ENCODE assay signal across 26 cellular contexts in the genomic region with DNA sequence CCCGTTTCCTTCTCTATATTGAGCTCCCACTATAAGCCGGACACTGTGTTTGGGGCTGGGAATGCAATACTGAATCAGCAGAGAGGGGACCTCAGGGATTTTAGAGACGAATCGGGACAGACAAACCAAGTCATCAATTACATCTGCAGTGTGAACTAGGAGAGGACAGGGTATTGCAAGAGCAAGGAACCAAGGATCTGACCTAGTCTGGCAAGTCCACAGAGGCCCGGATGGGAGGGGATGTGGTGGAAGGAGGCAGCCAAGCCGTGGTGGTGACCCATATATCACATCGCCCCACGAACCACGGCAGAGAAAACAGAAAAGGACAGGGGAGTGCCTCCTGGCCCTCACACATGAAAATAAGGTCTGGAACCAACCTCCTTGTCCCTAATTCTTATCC. TPM values are rescaled to one million over a fixed set of nuclear protein-coding genes. Genes with fewer than 3 reads are reported as not detected.
A peak's percentile ranks its signal among the peaks of the same experiment; 100 is the strongest.
DNase-seq lines count a peak whose midpoint lies in the region; ATAC-seq, FAIRE-seq and TF ChIP-seq lines count a peak whose summit lies in the region.
"Had no signal": no experiment of that assay in that cellular context is flagged by ENCODE, and none has a peak within 500 bp of the region (broad histone marks: within the 10 kb centered on the region; RNA-seq: fewer than 3 reads in every experiment).

No MANE protein-coding gene starts in this region.

- H3K9me2 ChIP-seq in SK-N-SH: no peaks in the 10 kb centered on the region

- peak; percentile 30 for DNase-seq in SK-N-SH
- DNase-seq in H1 (ENCODE audit: low read depth in 1 of 2, low spot score in 2 of 2): no peak
- peak; percentile 65 for DNase-seq in mesenteric fat pad (ENCODE audit: low spot score)
- no peak for DNase-seq in naive thymus-derived CD4-positive, alpha-beta T cell
- no peak for DNase-seq in activated T-helper 1 cell treated with anti-CD3 and anti-CD28 coated beads, Interleukin-12 subunit alpha, Interleukin-12 subunit beta, Interleukin-2, Interleukin-4 antibody, amounts not matched to agents 30 ng/mL and 10 ng/mL and 1 ng/mL, durations not matched to agents 14 hours and 24 hours and 36 hours (ENCODE audit: low spot score)
- no peak for DNase-seq in activated T-cell treated with anti-CD3 and anti-CD28 coated beads for 4 hours
- DNase-seq: activated naive CD8-positive, alpha-beta T cell treated with anti-CD3 and anti-CD28 coated beads, Interleukin-2, amount 10 ng/mL, durations not matched to agents 7 days and 5 days; AML-193; COR-L47; effector memory CD4-positive, alpha-beta T cell; HCEC 1CT; kidney glomerular epithelial cell; NCI-H1694; NCI-H2171; NCI-H524; stimulated activated CD4-positive, alpha-beta T cell treated with anti-CD3 and anti-CD28 coated beads, Interleukin-1b, Interleukin-23, amount 100 ng/mL, for 48 hours; testis had no signal

- H3K4me1 Mint-ChIP-seq in naive thymus-derived CD4-positive, alpha-beta T cell: no peaks in the 10 kb centered on the region
- H3K4me1 Mint-ChIP-seq in activated T-helper 1 cell treated with anti-CD3 and anti-CD28 coated beads, Interleukin-12 subunit alpha, Interleukin-12 subunit beta, Interleukin-2, Interleukin-4 antibody, amounts not matched to agents 30 ng/mL and 10 ng/mL and 1 ng/mL, durations not matched to agents 14 hours and 24 hours and 36 hours (ENCODE audit: low read depth): no peaks in the 10 kb centered on the region
- H3K4me1 Mint-ChIP-seq: stimulated activated memory B cell treated with anti-CD40 and anti-IgM and Interleukin-4, amounts not matched to agents 10 μg/mL and 1 μg/mL and 100 μg/mL, for 72 hours had no signal

- H3K27ac Mint-ChIP-seq in naive thymus-derived CD4-positive, alpha-beta T cell: no peak overlapping the region
- H3K27ac Mint-ChIP-seq in activated T-helper 1 cell treated with anti-CD3 and anti-CD28 coated beads, Interleukin-12 subunit alpha, Interleukin-12 subunit beta, Interleukin-2, Interleukin-4 antibody, amounts not matched to agents 30 ng/mL and 10 ng/mL and 1 ng/mL, durations not matched to agents 14 hours and 24 hours and 36 hours: no peak overlapping the region
- H3K27ac Mint-ChIP-seq: activated naive CD8-positive, alpha-beta T cell treated with anti-CD3 and anti-CD28 coated beads, Interleukin-2, amount 10 ng/mL, durations not matched to agents 7 days and 5 days; mesothelial cell of epicardium; natural killer cell treated with Interleukin-12 subunit alpha and Interleukin-12 subunit beta and Interleukin-15 and Interleukin-18, amount 100 ng/mL, for 72 hours; stimulated activated memory B cell treated with anti-CD40 and anti-IgM and Interleukin-4, amounts not matched to agents 10 μg/mL and 1 μg/mL and 100 μg/mL, for 72 hours had no signal

- H3K79me2 ChIP-seq in SK-N-SH (ENCODE audit: insufficient read depth) (no peaks in the 10 kb centered on the region), H1 (ENCODE audit: control insufficient read depth in 1 of 2, insufficient read depth in 2 of 2, low read length in 2 of 2) (no peaks in the 10 kb centered on the region)

- H3K36me3 ChIP-seq in SK-N-SH (replicated peaks in 1 of 2; ENCODE audit: control insufficient read depth in 1 of 2, insufficient read depth in 2 of 2, low read length in 1 of 2) (no peaks in the 10 kb centered on the region), H1 (ENCODE audit: control insufficient read depth in 2 of 4, insufficient read depth in 4 of 4, low read length in 3 of 4) (no peaks in the 10 kb centered on the region)
- no peaks in the 10 kb centered on the region for H3K36me3 ChIP-seq in naive thymus-derived CD4-positive, alpha-beta T cell (ENCODE audit: control insufficient read depth in 2 of 3, insufficient read depth in 3 of 3, low read length in 3 of 3)
- H3K36me3 ChIP-seq: esophagus muscularis mucosa had no signal

- H3K4me2 ChIP-seq in SK-N-SH (no peak overlapping the region), H1 (ENCODE audit: insufficient read depth in 1 of 2, low read depth in 2 of 2, low read length in 2 of 2) (no peak overlapping the region)

- H3K23me2 ChIP-seq in H1 (ENCODE audit: low read depth, low read length): no peaks in the 10 kb centered on the region

- H2AK5ac ChIP-seq in H1 (ENCODE audit: low read depth, low read length): no peak overlapping the region

- H3K9me3 ChIP-seq in SK-N-SH (no peaks in the 10 kb centered on the region), H1 (ENCODE audit: insufficient read depth in 2 of 2, low read depth in 1 of 2, low read length in 1 of 2) (no peaks in the 10 kb centered on the region)
- H3K9me3 ChIP-seq in naive thymus-derived CD4-positive, alpha-beta T cell (ENCODE audit: control insufficient read depth in 2 of 3, low read length in 3 of 3): no peaks in the 10 kb centered on the region
- H3K9me3 ChIP-seq: esophagus muscularis mucosa, testis had no signal

- POLR2A ChIA-PET in SK-N-SH (lab: Yijun Ruan, JAX): interaction anchor here (0.8 kb wide), 1 partner anchor 32 kb away, joined by 3 read pairs; no protein-coding TSS in a partner anchor
- POLR2A ChIA-PET in H1 (lab: Charles Lee; ENCODE audit: partially characterized antibody): interaction anchor here (0.9 kb wide), 1 partner anchor 140 kb away, joined by 3 read pairs; no protein-coding TSS in a partner anchor
- POLR2A ChIA-PET in naive thymus-derived CD4-positive, alpha-beta T cell (lab: Charles Lee): no interaction called here

- TF ChIP-seq CTCF in SK-N-SH (IDR thresholded peaks at IDR 0.05): no peak
- no peak for TF ChIP-seq CTCF in H1 (IDR thresholded peaks at IDR 0.05; ENCODE audit: control extremely low read depth in 1 of 3, insufficient read depth in 1 of 3, low read depth in 1 of 3, low read length in 3 of 3)

- no peaks in the 10 kb centered on the region for H3K79me1 ChIP-seq in H1 (ENCODE audit: low read depth, low read length)

- H3K56ac ChIP-seq in H1 (replicated peaks; ENCODE audit: insufficient read length, low read depth, low read length): no peak overlapping the region

- TF ChIP-seq POLR2A in H1 (IDR thresholded peaks at IDR 0.05; ENCODE audit: control extremely low read depth in 1 of 2, low read depth in 2 of 2, low read length in 2 of 2): no peak

- no peak overlapping the region for H2BK120ac ChIP-seq in H1 (replicated peaks; ENCODE audit: low read depth, low read length)

- no peak overlapping the region for H3K14ac ChIP-seq in H1 (ENCODE audit: insufficient read length)

- H4K8ac ChIP-seq in H1 (ENCODE audit: extremely low read depth, insufficient read depth, low read length): no peak overlapping the region

- no peak overlapping the region for H3K4me3 Mint-ChIP-seq in naive thymus-derived CD4-positive, alpha-beta T cell
- H3K4me3 Mint-ChIP-seq in activated T-helper 1 cell treated with anti-CD3 and anti-CD28 coated beads, Interleukin-12 subunit alpha, Interleukin-12 subunit beta, Interleukin-2, Interleukin-4 antibody, amounts not matched to agents 30 ng/mL and 10 ng/mL and 1 ng/mL, durations not matched to agents 14 hours and 24 hours and 36 hours: no peak overlapping the region
- H3K4me3 Mint-ChIP-seq: activated naive CD8-positive, alpha-beta T cell treated with anti-CD3 and anti-CD28 coated beads, Interleukin-2, amount 10 ng/mL, durations not matched to agents 7 days and 5 days; mesothelial cell of epicardium; natural killer cell treated with Interleukin-12 subunit alpha and Interleukin-12 subunit beta and Interleukin-15 and Interleukin-18, amount 100 ng/mL, for 72 hours; stimulated activated memory B cell treated with anti-CD40 and anti-IgM and Interleukin-4, amounts not matched to agents 10 μg/mL and 1 μg/mL and 100 μg/mL, for 72 hours had no signal

- TF ChIP-seq EP300 in SK-N-SH (IDR thresholded peaks at IDR 0.05; ENCODE audit: borderline replicate concordance in 1 of 2, low read depth in 1 of 2, low read length in 1 of 2) (no peak), H1 (IDR thresholded peaks at IDR 0.05; ENCODE audit: borderline replicate concordance in 1 of 2, low read depth in 2 of 2, low read length in 2 of 2) (no peak)

- H3K18ac ChIP-seq in H1 (ENCODE audit: extremely low read depth, low read length): peak overlapping the region; percentile 38

- no peak for TF ChIP-seq RAD21 in SK-N-SH (IDR thresholded peaks at IDR 0.05; ENCODE audit: low read length)
- no peak for TF ChIP-seq RAD21 in H1 (IDR thresholded peaks at IDR 0.05 in 1 of 2, conservative IDR thresholded peaks at IDR 0.05 in 1 of 2; ENCODE audit: low read depth in 2 of 2, low read length in 2 of 2)

- no peak overlapping the region for H2BK15ac ChIP-seq in H1 (ENCODE audit: low read length)

- H4K5ac ChIP-seq in H1 (ENCODE audit: insufficient read length, low read depth, low read length): no peak overlapping the region

- peaks cover 0 to 5% (median 0%) of the 10 kb centered on the region in 5 donors for H3K36me3 Mint-ChIP-seq in naive thymus-derived CD4-positive, alpha-beta T cell
- no peaks in the 10 kb centered on the region for H3K36me3 Mint-ChIP-seq in activated T-helper 1 cell treated with anti-CD3 and anti-CD28 coated beads, Interleukin-12 subunit alpha, Interleukin-12 subunit beta, Interleukin-2, Interleukin-4 antibody, amounts not matched to agents 30 ng/mL and 10 ng/mL and 1 ng/mL, durations not matched to agents 14 hours and 24 hours and 36 hours (ENCODE audit: low read depth)
- H3K36me3 Mint-ChIP-seq: mesothelial cell of epicardium; natural killer cell treated with Interleukin-12 subunit alpha and Interleukin-12 subunit beta and Interleukin-15 and Interleukin-18, amount 100 ng/mL, for 72 hours had no signal

- ATAC-seq in SK-N-SH treated with all-trans-retinoic acid at 6 μM for 48 hours: no peak
- ATAC-seq in HG02678 (IDR thresholded peaks at IDR 0.05; ENCODE audit: unreplicated experiment): no peak
- ATAC-seq in naive thymus-derived CD4-positive, alpha-beta T cell: no peak
- ATAC-seq: natural killer cell treated with Interleukin-12 subunit alpha and Interleukin-12 subunit beta and Interleukin-15 and Interleukin-18, amount 100 ng/mL, for 72 hours; stimulated activated memory B cell treated with anti-CD40 and anti-IgM and Interleukin-4, amounts not matched to agents 10 μg/mL and 1 μg/mL and 100 μg/mL, for 72 hours had no signal

- H3K27ac ChIP-seq in SK-N-SH (ENCODE audit: low read depth in 2 of 2, low read length in 1 of 2) (no peak overlapping the region; a peak in 1 of 4 replicates), H1 (ENCODE audit: low read depth, low read length) (no peak overlapping the region)
- no peak overlapping the region for H3K27ac ChIP-seq in naive thymus-derived CD4-positive, alpha-beta T cell (ENCODE audit: low read depth, low read length)
- H3K27ac ChIP-seq: 22Rv1, esophagus muscularis mucosa, testis had no signal

- H3K4me3 ChIP-seq in SK-N-SH (ENCODE audit: low read depth in 2 of 2, low read length in 1 of 2) (no peak overlapping the region), H1 (ENCODE audit: extremely low read depth in 1 of 4, insufficient read depth in 2 of 4, low read depth in 3 of 4, low read length in 4 of 4) (no peak overlapping the region)
- H3K4me3 ChIP-seq in naive thymus-derived CD4-positive, alpha-beta T cell (ENCODE audit: low read length): no peak overlapping the region
- H3K4me3 ChIP-seq: esophagus muscularis mucosa, testis had no signal

- H3K9ac ChIP-seq in SK-N-SH (no peak overlapping the region), H1 (replicated peaks in 1 of 4; ENCODE audit: extremely low read depth in 1 of 4, low read depth in 3 of 4, low read length in 3 of 4) (no peak overlapping the region)

- peaks cover 16% of the 10 kb centered on the region for H3K27me3 ChIP-seq in SK-N-SH (ENCODE audit: insufficient read depth)
- H3K27me3 ChIP-seq in H1 (replicated peaks in 1 of 4; ENCODE audit: control insufficient read depth in 3 of 4, extremely low read depth in 1 of 4, insufficient read depth in 3 of 4, low read length in 3 of 4): no peaks in the 10 kb centered on the region
- no peaks in the 10 kb centered on the region for H3K27me3 ChIP-seq in naive thymus-derived CD4-positive, alpha-beta T cell (ENCODE audit: control insufficient read depth in 2 of 2, insufficient read depth in 2 of 2, low read length in 2 of 2)
- H3K27me3 ChIP-seq: testis had no signal

- H2BK5ac ChIP-seq in H1 (ENCODE audit: low read depth, low read length): 0 out of 2 replicates have a peak overlapping the region, but pooled peaks have one; percentile 18

- H2AFZ ChIP-seq in SK-N-SH (ENCODE audit: low read depth): no peak overlapping the region
- no peak overlapping the region for H2AFZ ChIP-seq in H1 (ENCODE audit: low read length)

- no peak overlapping the region for H3K4ac ChIP-seq in H1 (replicated peaks; ENCODE audit: insufficient read length, low read depth, low read length)

- H4K20me1 ChIP-seq in SK-N-SH (ENCODE audit: insufficient read depth): no peaks in the 10 kb centered on the region
- H4K20me1 ChIP-seq in H1 (replicated peaks in 1 of 2; ENCODE audit: control insufficient read depth in 1 of 2, insufficient read depth in 2 of 2, low read length in 2 of 2): no peaks in the 10 kb centered on the region

- H2BK20ac ChIP-seq in H1 (ENCODE audit: low read length): peak overlapping the region; percentile 34; the same call in 1 of the 2 replicates

- H3K23ac ChIP-seq in H1 (ENCODE audit: insufficient read length): no peak overlapping the region

- FAIRE-seq in H1 (lab: Jason Lieb, UNC): no peak
- FAIRE-seq: colon had no signal

- H4K91ac ChIP-seq in H1 (replicated peaks; ENCODE audit: insufficient read length, low read length): no peak overlapping the region

- peaks cover 0 to 43% of the 10 kb centered on the region in 2 experiments; a peak in 1 of 4 replicates for H3K4me1 ChIP-seq in SK-N-SH (ENCODE audit: control insufficient read depth in 1 of 2, insufficient read depth in 2 of 2, low read depth in 1 of 2, low read length in 1 of 2)
- peaks cover 0 to 30% (median 17%) of the 10 kb centered on the region in 4 experiments; a peak in 6 of 7 replicates for H3K4me1 ChIP-seq in H1 (replicated peaks in 1 of 4; ENCODE audit: control insufficient read depth in 3 of 4, insufficient read depth in 4 of 4, low read length in 3 of 4)
- H3K4me1 ChIP-seq in naive thymus-derived CD4-positive, alpha-beta T cell (ENCODE audit: control insufficient read depth in 2 of 2, insufficient read depth in 2 of 2, low read length in 2 of 2): no peaks in the 10 kb centered on the region

- H2BK12ac ChIP-seq in H1 (ENCODE audit: low read depth, low read length): 0 out of 2 replicates have a peak overlapping the region, but pooled peaks have one; percentile 68

- H3K9me3 Mint-ChIP-seq in naive thymus-derived CD4-positive, alpha-beta T cell: peaks cover 0 to 10% (median 3%) of the 10 kb centered on the region in 11 donors
- peaks cover 14% of the 10 kb centered on the region for H3K9me3 Mint-ChIP-seq in activated T-helper 1 cell treated with anti-CD3 and anti-CD28 coated beads, Interleukin-12 subunit alpha, Interleukin-12 subunit beta, Interleukin-2, Interleukin-4 antibody, amounts not matched to agents 30 ng/mL and 10 ng/mL and 1 ng/mL, durations not matched to agents 14 hours and 24 hours and 36 hours
- H3K9me3 Mint-ChIP-seq: mesothelial cell of epicardium; natural killer cell treated with Interleukin-12 subunit alpha and Interleukin-12 subunit beta and Interleukin-15 and Interleukin-18, amount 100 ng/mL, for 72 hours had no signal

- intact Hi-C loops in naive thymus-derived CD4-positive, alpha-beta T cell (cut with micrococcal nuclease): no loop called here
- intact Hi-C loops in activated T-helper 1 cell treated with anti-CD3 and anti-CD28 coated beads, Interleukin-12 subunit alpha, Interleukin-12 subunit beta, Interleukin-2, Interleukin-4 antibody, amounts not matched to agents 30 ng/mL and 10 ng/mL and 1 ng/mL, durations not matched to agents 14 hours and 24 hours and 36 hours (cut with micrococcal nuclease): no loop called here

- WGBS in SK-N-SH (ENCODE audit: low lambda C conversion rate): 72% methylated on average over 9 of the region's 9 CpGs
- WGBS in H1 (ENCODE audit: extremely low coverage in 1 of 2, insufficient coverage in 1 of 2, insufficient read length in 1 of 2, insufficient replicate concordance in 2 of 2, low coverage in 1 of 2, low lambda C conversion rate in 2 of 2, missing lambda C conversion rate in 1 of 2), 2 experiments: 90% methylated on average over 9 of the region's 9 CpGs; no CpG with 5 or more reads in 1 of the 2 experiments

- H3K27me3 Mint-ChIP-seq in naive thymus-derived CD4-positive, alpha-beta T cell: peaks cover 0 to 20% (median 4%) of the 10 kb centered on the region in 5 donors
- peaks cover 7% of the 10 kb centered on the region for H3K27me3 Mint-ChIP-seq in activated T-helper 1 cell treated with anti-CD3 and anti-CD28 coated beads, Interleukin-12 subunit alpha, Interleukin-12 subunit beta, Interleukin-2, Interleukin-4 antibody, amounts not matched to agents 30 ng/mL and 10 ng/mL and 1 ng/mL, durations not matched to agents 14 hours and 24 hours and 36 hours (ENCODE audit: insufficient read depth)

- no peaks in the 10 kb centered on the region for H3F3A ChIP-seq in SK-N-SH (replicated peaks; ENCODE audit: insufficient read depth)

- CTCF ChIA-PET in SK-N-SH (lab: Yijun Ruan, JAX): interaction anchor here (0.9 to 17.1 kb wide), 18 partner anchors 8 to 140 kb away, joined by 3 to 499 read pairs (median 5); a partner anchor contains a TSS
- CTCF ChIA-PET in H1 (lab: Charles Lee; ENCODE audit: partially characterized antibody): interaction anchor here (1.0 to 16.4 kb wide), 18 partner anchors 9 to 161 kb away, joined by 3 to 228 read pairs (median 8); a partner anchor contains a TSS
- CTCF ChIA-PET in naive thymus-derived CD4-positive, alpha-beta T cell (lab: Charles Lee): no interaction called here

RNA-seq across cellular contexts. Expression of a gene that starts 28.1 kb away (rescaled TPM):
- polyA plus RNA-seq in SK-N-SH (2012; rRNA removed): 0.30 and 0.31 TPM in 2 replicates
- 0.14 and 0.16 TPM in 2 replicates for polyA plus RNA-seq in SK-N-SH (2012; cell fraction: cytosol; rRNA removed)
- polyA plus RNA-seq in SK-N-SH (2012; cell fraction: nucleus; rRNA removed): 0.25 and 0.34 TPM in 2 replicates
- 3.3 and 3.7 TPM in 2 replicates for total RNA-seq in H1 (2021; fragmentation: NEBNext Ultra II Directional; extraction: Animal tissue kit (Norgen Biotek cat#: 25700))
- 2.5 and 3.1 TPM in 2 replicates for polyA plus RNA-seq in H1 (2011; rRNA removed)
- 2.6 TPM for polyA plus RNA-seq in H1 (2011; cell fraction: cytosol; rRNA removed)
- 4.2 TPM for polyA plus RNA-seq in H1 (2011; cell fraction: nucleus; rRNA removed)
- 3.4 to 4.1 TPM (median 3.6 TPM) in 4 replicates for polyA plus RNA-seq in H1 (2012, experiment 1 of 2)
- polyA plus RNA-seq in H1 (2012, experiment 2 of 2): 2.9 TPM
- polyA plus RNA-seq in H1 (2013, experiment 1 of 2): 1.9 TPM
- 2.5 TPM for polyA plus RNA-seq in H1 (2013, experiment 2 of 2)
- polyA minus RNA-seq in H1 (2011; rRNA and poly(A)+ RNA removed): 2.0 and 3.1 TPM in 2 replicates
- polyA minus RNA-seq in H1 (2011; cell fraction: cytosol; rRNA and poly(A)+ RNA removed): 1.8 TPM
- polyA minus RNA-seq in H1 (2011; cell fraction: nucleus; rRNA and poly(A)+ RNA removed): 3.9 TPM
- total RNA-seq in mesenteric fat pad: 3.8 TPM
- total RNA-seq in naive thymus-derived CD4-positive, alpha-beta T cell: not detected
- polyA plus RNA-seq in naive thymus-derived CD4-positive, alpha-beta T cell: not detected
- total RNA-seq in activated T-helper 1 cell treated with anti-CD3 and anti-CD28 coated beads, Interleukin-12 subunit alpha, Interleukin-12 subunit beta, Interleukin-2, Interleukin-4 antibody, amounts not matched to agents 30 ng/mL and 10 ng/mL and 1 ng/mL, durations not matched to agents 14 hours and 24 hours and 36 hours: not detected in 2 replicates
- total RNA-seq: natural killer cell treated with Interleukin-12 subunit alpha and Interleukin-12 subunit beta and Interleukin-15 and Interleukin-18, amount 100 ng/mL, for 72 hours; RPMI7951 had no signal

RNA-seq across cellular contexts. Expression of a gene that starts 52.5 kb away (rescaled TPM):
- polyA plus RNA-seq in SK-N-SH (2012; rRNA removed) (0.44 and 0.76 TPM in 2 replicates), H1 (2011; rRNA removed) (10.3 and 19.4 TPM in 2 replicates)
- polyA plus RNA-seq in SK-N-SH (2012; cell fraction: cytosol; rRNA removed): 0.37 and 0.59 TPM in 2 replicates
- 0.52 and 0.66 TPM in 2 replicates for polyA plus RNA-seq in SK-N-SH (2012; cell fraction: nucleus; rRNA removed)
- total RNA-seq in H1 (2021; fragmentation: NEBNext Ultra II Directional; extraction: Animal tissue kit (Norgen Biotek cat#: 25700)): 8.1 TPM in 2 replicates
- polyA plus RNA-seq in H1 (2011; cell fraction: cytosol; rRNA removed): 13.8 TPM
- polyA plus RNA-seq in H1 (2011; cell fraction: nucleus; rRNA removed): 13.1 TPM
- polyA plus RNA-seq in H1 (2012, experiment 1 of 2): 5.7 to 12.2 TPM (median 10.3 TPM) in 4 replicates
- 8.0 TPM for polyA plus RNA-seq in H1 (2012, experiment 2 of 2)
- polyA plus RNA-seq in H1 (2013, experiment 1 of 2): 13.1 TPM
- 13.5 TPM for polyA plus RNA-seq in H1 (2013, experiment 2 of 2)
- 4.4 and 5.9 TPM in 2 replicates for polyA minus RNA-seq in H1 (2011; rRNA and poly(A)+ RNA removed)
- 4.4 TPM for polyA minus RNA-seq in H1 (2011; cell fraction: cytosol; rRNA and poly(A)+ RNA removed)
- 5.5 TPM for polyA minus RNA-seq in H1 (2011; cell fraction: nucleus; rRNA and poly(A)+ RNA removed)
- total RNA-seq in mesenteric fat pad: 42.0 TPM
- under 1 TPM in 3 of 5 experiments, not detected in 2; 0.07 to 0.17 (median 0.16) TPM for total RNA-seq in naive thymus-derived CD4-positive, alpha-beta T cell
- not detected for polyA plus RNA-seq in naive thymus-derived CD4-positive, alpha-beta T cell
- 0.13 and 0.20 TPM in 2 replicates for total RNA-seq in activated T-helper 1 cell treated with anti-CD3 and anti-CD28 coated beads, Interleukin-12 subunit alpha, Interleukin-12 subunit beta, Interleukin-2, Interleukin-4 antibody, amounts not matched to agents 30 ng/mL and 10 ng/mL and 1 ng/mL, durations not matched to agents 14 hours and 24 hours and 36 hours

Comparison
In these comparisons a context has a peak if more than half of its experiments do, and no peak if none do; other contexts are left out.
1. DNase-seq: peak in SK-N-SH (single experiment) and mesenteric fat pad (single experiment); none in H1 (0 of 2), naive thymus-derived CD4-positive, alpha-beta T cell (0 of 9), activated T-helper 1 cell treated with anti-CD3 and anti-CD28 coated beads, Interleukin-12 subunit alpha, Interleukin-12 subunit beta, Interleukin-2, Interleukin-4 antibody, amounts not matched to agents 30 ng/mL and 10 ng/mL and 1 ng/mL, durations not matched to agents 14 hours and 24 hours and 36 hours (single experiment) and activated T-cell treated with anti-CD3 and anti-CD28 coated beads for 4 hours (single experiment).